24 cellular contexts compared by ENCODE assay signal in genomic region chr2:108943067-108943350, GRCh38. TPM values are rescaled to one million over a fixed set of nuclear protein-coding genes. Genes with fewer than 3 reads are reported as not detected.
"Had no signal": no experiment of that assay in that cellular context is flagged by ENCODE, and none has a peak within 500 bp of the region (broad histone marks: within the 10 kb centered on the region; RNA-seq: fewer than 3 reads in every experiment).

No MANE protein-coding gene starts in this region.

- H3K27ac ChIP-seq: coronary artery, esophagus muscularis mucosa, right atrium auricular region, sigmoid colon, stomach, thoracic aorta, transverse colon, uterus had no signal

- H3K4me1 Mint-ChIP-seq: endodermal cell, neural crest cell had no signal

- H3K36me3 ChIP-seq: esophagus muscularis mucosa, right atrium auricular region, sigmoid colon, stomach, thoracic aorta, transverse colon, uterus had no signal

- H3K4me3 ChIP-seq: coronary artery, esophagus muscularis mucosa, right atrium auricular region, sigmoid colon, skin epidermis, stomach, thoracic aorta, transverse colon, uterus had no signal

- H3K27me3 ChIP-seq: esophagus muscularis mucosa, right atrium auricular region, sigmoid colon, transverse colon, uterus had no signal

- H3K4me1 ChIP-seq: sigmoid colon, stomach, transverse colon, uterus had no signal

- DNase-seq: effector CD4-positive, alpha-beta T cell; endodermal cell; foreskin fibroblast; left cardiac atrium; mesendoderm; naive thymus-derived CD4-positive, alpha-beta T cell; sigmoid colon; stimulated activated CD4-positive, alpha-beta T cell treated with anti-CD3 and anti-CD28 coated beads, Interleukin-12 subunit alpha, Interleukin-12 subunit beta, amount 100 ng/mL, for 4 hours; stimulated activated naive CD4-positive, alpha-beta T cell; stomach; substantia nigra; transverse colon; uterus had no signal

- H3K27ac Mint-ChIP-seq: endodermal cell had no signal

- H3K4me3 Mint-ChIP-seq: endodermal cell; naive thymus-derived CD4-positive, alpha-beta T cell; neural crest cell had no signal

- H3K27me3 Mint-ChIP-seq: naive thymus-derived CD4-positive, alpha-beta T cell had no signal

- H3K9me3 ChIP-seq: thoracic aorta, uterus had no signal

- FAIRE-seq: endothelial cell of umbilical vein, kidney had no signal

RNA-seq across cellular contexts. Expression of gene EDAR, which starts 46.0 kb away (rescaled TPM):
- total RNA-seq: chondrocyte, endodermal cell, endothelial cell of umbilical vein, esophagus muscularis mucosa, lung microvascular endothelial cell, neural crest cell, osteocyte, right atrium auricular region, sigmoid colon, thoracic aorta had no signal
- polyA plus RNA-seq: endothelial cell of umbilical vein had no signal
